Comparison of ENCODE assay signal across 17 cellular contexts in genomic region chr11:74000770-74001169, GRCh38. TPM values are rescaled to one million over a fixed set of nuclear protein-coding genes. Genes with fewer than 3 reads are reported as not detected.
"Had no signal": no experiment of that assay in that cellular context is flagged by ENCODE, and none has a peak within 500 bp of the region (broad histone marks: within the 10 kb centered on the region; RNA-seq: fewer than 3 reads in every experiment).

No MANE protein-coding gene starts in this region.

- H3K9me3 Mint-ChIP-seq: naive thymus-derived CD8-positive, alpha-beta T cell had no signal

- ATAC-seq: gastroesophageal sphincter; left lobe of liver; mucosa of descending colon; naive thymus-derived CD8-positive, alpha-beta T cell; stimulated activated naive CD8-positive, alpha-beta T cell treated with anti-CD3 and anti-CD28 coated beads, Interleukin-15, Interleukin-2, amounts not matched to agents 100 U/mL and 50 U/mL, for 24 hours had no signal

- DNase-seq: activated CD4-positive, alpha-beta T cell treated with anti-CD3 and anti-CD28 coated beads, Interleukin-2, amount 50 U/mL, for 1 hour; activated naive CD4-positive, alpha-beta T cell; dermis blood vessel endothelial cell; erythroblast; mucosa of descending colon; naive thymus-derived CD8-positive, alpha-beta T cell; small intestine; stimulated activated CD4-positive, alpha-beta T cell treated with anti-CD3 and anti-CD28 coated beads, Interleukin-4, amount 100 ng/mL, for 4 hours; stimulated activated naive CD8-positive, alpha-beta T cell treated with anti-CD3 and anti-CD28 coated beads, Interleukin-15, Interleukin-2, amounts not matched to agents 100 U/mL and 50 U/mL, for 24 hours; T-helper 2 cell; trophoblast cell had no signal

- H3K27me3 Mint-ChIP-seq: naive thymus-derived CD8-positive, alpha-beta T cell had no signal

RNA-seq across cellular contexts. Expression of gene UCP3, which starts 8.1 kb away (rescaled TPM):
- total RNA-seq: ascending aorta had no signal

RNA-seq across cellular contexts. Expression of gene DNAJB13, which starts 49.9 kb away (rescaled TPM):
- total RNA-seq: ascending aorta, breast epithelium, dermis blood vessel endothelial cell, gastroesophageal sphincter, left lobe of liver, lung microvascular endothelial cell, mucosa of descending colon, right atrium auricular region had no signal
